In genomic region chr5:176536902-176537607, GRCh38 we compare ENCODE assay signal across 1 cellular context.
A peak's percentile ranks its signal among the peaks of the same experiment; 100 is the strongest.
TF ChIP-seq lines count a peak whose summit lies in the region.

Gene RNF44 (minus strand): TSS chr5:176537402. CDS start chr5:176532472, 4,930 bp downstream.

TF ChIP-seq in GM12878, 131 proteins besides CTCF, POLR2A, EP300 and RAD21 (continued from another document):
- TF ChIP-seq ZBTB40 (IDR thresholded peaks at IDR 0.05; ENCODE audit: borderline replicate concordance), result peak; percentile 57; the same call in 1 of the 2 replicates
- TF ChIP-seq ASH2L (IDR thresholded peaks at IDR 0.05; ENCODE audit: borderline replicate concordance, low read depth), result peak; percentile 15; the same call in 1 of the 2 replicates
- TF ChIP-seq REST (IDR thresholded peaks at IDR 0.05; ENCODE audit: low read depth, low read length), result 0 out of 2 replicates have a peak, but pooled peaks have one; percentile 41
- 0 out of 2 replicates have a peak, but pooled peaks have one; percentile 66 for TF ChIP-seq PML (IDR thresholded peaks at IDR 0.05; ENCODE audit: low read length)
- 0 out of 4 replicates have a peak, but pooled peaks of 1 of the 2 experiments have one; percentile 6 for TF ChIP-seq IKZF2 (IDR thresholded peaks at IDR 0.05)
- peak; percentile 96 for TF ChIP-seq BHLHE40 (IDR thresholded peaks at IDR 0.05; ENCODE audit: borderline replicate concordance in 1 of 2, low read depth in 2 of 2, low read length in 1 of 2)
- TF ChIP-seq E2F4 (IDR thresholded peaks at IDR 0.05; ENCODE audit: low read depth, low read length), result 0 out of 2 replicates have a peak, but pooled peaks have one; percentile 37
- 0 out of 2 replicates have a peak, but pooled peaks have one; percentile 42 for TF ChIP-seq TCF3 (IDR thresholded peaks at IDR 0.05; ENCODE audit: borderline replicate concordance, insufficient read depth, low read depth, low read length)
- peak; percentile 23; the same call in 1 of the 2 replicates for TF ChIP-seq PAX5 (IDR thresholded peaks at IDR 0.05; ENCODE audit: borderline replicate concordance, low read depth, low read length)
- peak; percentile 40 for TF ChIP-seq IKZF1 (conservative IDR thresholded peaks at IDR 0.05)
- no peak for TF ChIP-seq RB1 (IDR thresholded peaks at IDR 0.05; ENCODE audit: borderline replicate concordance)
- no peak for TF ChIP-seq CHD4 (IDR thresholded peaks at IDR 0.05)
- peak; percentile 67; the same call in 1 of the 2 replicates for TF ChIP-seq GABPA (IDR thresholded peaks at IDR 0.05; ENCODE audit: low read depth)
- TF ChIP-seq FOXM1 (IDR thresholded peaks at IDR 0.05; ENCODE audit: low read depth, low read length), result no peak
- TF ChIP-seq MXI1 (IDR thresholded peaks at IDR 0.05; ENCODE audit: low read depth, low read length), result peak; percentile 63
- peak; percentile 97 for TF ChIP-seq YY1 (IDR thresholded peaks at IDR 0.05; ENCODE audit: low read depth, low read length)
- TF ChIP-seq RBBP5 (conservative IDR thresholded peaks at IDR 0.05), result no peak; the same call in 1 of the 2 replicates
- TF ChIP-seq RAD51 (IDR thresholded peaks at IDR 0.05), result peak; percentile 89
- TF ChIP-seq, protein P1, sequence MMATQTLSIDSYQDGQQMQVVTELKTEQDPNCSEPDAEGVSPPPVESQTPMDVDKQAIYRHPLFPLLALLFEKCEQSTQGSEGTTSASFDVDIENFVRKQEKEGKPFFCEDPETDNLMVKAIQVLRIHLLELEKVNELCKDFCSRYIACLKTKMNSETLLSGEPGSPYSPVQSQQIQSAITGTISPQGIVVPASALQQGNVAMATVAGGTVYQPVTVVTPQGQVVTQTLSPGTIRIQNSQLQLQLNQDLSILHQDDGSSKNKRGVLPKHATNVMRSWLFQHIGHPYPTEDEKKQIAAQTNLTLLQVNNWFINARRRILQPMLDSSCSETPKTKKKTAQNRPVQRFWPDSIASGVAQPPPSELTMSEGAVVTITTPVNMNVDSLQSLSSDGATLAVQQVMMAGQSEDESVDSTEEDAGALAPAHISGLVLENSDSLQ (IDR thresholded peaks at IDR 0.05), result peak; percentile 60
- no peak for TF ChIP-seq POLR2AphosphoS2 (IDR thresholded peaks at IDR 0.05; ENCODE audit: low read depth, low read length)
- peak; percentile 43 for TF ChIP-seq RUNX3 (IDR thresholded peaks at IDR 0.05; ENCODE audit: low read length)
- peak; percentile 95 for TF ChIP-seq ZNF384 (IDR thresholded peaks at IDR 0.05; ENCODE audit: borderline replicate concordance, low read depth, low read length)
- TF ChIP-seq ZNF207 (IDR thresholded peaks at IDR 0.05; ENCODE audit: borderline replicate concordance), result peak; percentile 17; the same call in 1 of the 2 replicates
- TF ChIP-seq RELA (IDR thresholded peaks at IDR 0.05; ENCODE audit: borderline replicate concordance, partially characterized antibody), result no peak
- 0 out of 2 replicates have a peak, but pooled peaks have one; percentile 4 for TF ChIP-seq SIN3A (IDR thresholded peaks at IDR 0.05; ENCODE audit: low read depth, low read length)
- TF ChIP-seq BRCA1 (IDR thresholded peaks at IDR 0.05; ENCODE audit: low read depth, low read length), result 0 out of 2 replicates have a peak, but pooled peaks have one; percentile 46
- 0 out of 2 replicates have a peak, but pooled peaks have one; percentile 40 for TF ChIP-seq SMAD5 (IDR thresholded peaks at IDR 0.05; ENCODE audit: low read depth)
- peak; percentile 85 for TF ChIP-seq USF1 (IDR thresholded peaks at IDR 0.05; ENCODE audit: borderline replicate concordance, extremely low read length, insufficient read depth, low read depth, low read length)
- peak; percentile 47 for TF ChIP-seq SP1 (IDR thresholded peaks at IDR 0.05; ENCODE audit: low read depth, low read length)
- TF ChIP-seq GATAD2B (conservative IDR thresholded peaks at IDR 0.05; ENCODE audit: low read depth), result peak; percentile 26; the same call in 1 of the 2 replicates
- TF ChIP-seq RELB (IDR thresholded peaks at IDR 0.05; ENCODE audit: low read depth), result peak; percentile 8; the same call in 1 of the 2 replicates
- TF ChIP-seq, protein P2, sequence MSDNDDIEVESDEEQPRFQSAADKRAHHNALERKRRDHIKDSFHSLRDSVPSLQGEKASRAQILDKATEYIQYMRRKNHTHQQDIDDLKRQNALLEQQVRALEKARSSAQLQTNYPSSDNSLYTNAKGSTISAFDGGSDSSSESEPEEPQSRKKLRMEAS (IDR thresholded peaks at IDR 0.05; ENCODE audit: low read depth, low read length), result peak; percentile 28; the same call in 1 of the 2 replicates
- TF ChIP-seq EGR1 (IDR thresholded peaks at IDR 0.05; ENCODE audit: borderline replicate concordance in 1 of 2, low read depth in 2 of 2, low read length in 2 of 2), result peak in 1 of 2 experiments; percentile 56; a peak in 1 of 3 replicates
- TF ChIP-seq CBX5 (IDR thresholded peaks at IDR 0.05; ENCODE audit: low read depth), result no peak
- no peak; the same call in 1 of the 2 replicates for TF ChIP-seq ELK1 (IDR thresholded peaks at IDR 0.05; ENCODE audit: low read depth, low read length)
- peak; percentile 70 for TF ChIP-seq USF2 (IDR thresholded peaks at IDR 0.05; ENCODE audit: borderline replicate concordance, low read depth, low read length)
TF ChIP-seq in GM12878: peak in this region for 33.
